In genomic region chr11:111978028-111978771, GRCh38 we compare ENCODE assay signal across 8 cellular contexts. TPM values are rescaled to one million over a fixed set of nuclear protein-coding genes. Genes with fewer than 3 reads are reported as not detected.
DNase-seq lines count a peak whose midpoint lies in the region; ATAC-seq, FAIRE-seq and TF ChIP-seq lines count a peak whose summit lies in the region.

No MANE protein-coding gene starts in this region.

- peaks cover 8% of the 10 kb centered on the region for H3K79me2 ChIP-seq in smooth muscle cell (ENCODE audit: low read depth)

- H3K36me3 ChIP-seq in Caco-2 (ENCODE audit: control insufficient read depth, insufficient read depth, low read length) (no peaks in the 10 kb centered on the region), smooth muscle cell (ENCODE audit: low read depth) (no peaks in the 10 kb centered on the region)

- peak overlapping the region; percentile 93 for H3K4me2 ChIP-seq in smooth muscle cell

- peak overlapping the region; percentile 72 for H3K4me3 Mint-ChIP-seq in Caco-2 (ENCODE audit: unreplicated experiment)

- DNase-seq in Caco-2 (peak in 1 of 2 experiments; percentile 59), NCI-H748 (lab: John Stamatoyannopoulos, UW; ENCODE audit: unreplicated experiment) (peak; percentile 58), cerebellar nuclear complex (lab: John Stamatoyannopoulos, UW) (peak; percentile 72 to 87), smooth muscle cell (lab: John Stamatoyannopoulos, UW; ENCODE audit: unreplicated experiment) (no peak), NCI-H1105 (lab: John Stamatoyannopoulos, UW) (no peak), DMS79 (lab: John Stamatoyannopoulos, UW) (no peak)

- peaks cover 13% of the 10 kb centered on the region for H3K4me1 Mint-ChIP-seq in Caco-2 (ENCODE audit: low read depth, unreplicated experiment)

- H3K9ac ChIP-seq in smooth muscle cell (ENCODE audit: low read depth): no peak overlapping the region

- H2AFZ ChIP-seq in smooth muscle cell (ENCODE audit: low read depth): no peak overlapping the region

- no peaks in the 10 kb centered on the region for H3K9me3 Mint-ChIP-seq in Caco-2 (ENCODE audit: unreplicated experiment)

- H3K27me3 ChIP-seq in Caco-2 (replicated peaks; ENCODE audit: control insufficient read depth, insufficient read depth, low read length) (no peaks in the 10 kb centered on the region; the same call in 1 of the 2 replicates), smooth muscle cell (ENCODE audit: low read depth) (no peaks in the 10 kb centered on the region)

- H4K20me1 ChIP-seq in smooth muscle cell (ENCODE audit: low read depth): no peaks in the 10 kb centered on the region

- 4% methylated on average over 8 of the region's 8 CpGs for WGBS in smooth muscle cell (ENCODE audit: low lambda C conversion rate)

- intact Hi-C loops in Caco-2 (cut with micrococcal nuclease; ENCODE audit: unreplicated experiment): no loop called here

- H3F3A ChIP-seq in smooth muscle cell (ENCODE audit: low read depth): peaks cover 20% of the 10 kb centered on the region

- no peak for ATAC-seq in GM18858 (IDR thresholded peaks at IDR 0.05; ENCODE audit: unreplicated experiment)

- H3K36me3 Mint-ChIP-seq in Caco-2 (ENCODE audit: insufficient read depth, unreplicated experiment): no peaks in the 10 kb centered on the region

- H3K27ac Mint-ChIP-seq in Caco-2 (ENCODE audit: unreplicated experiment): no peak overlapping the region

- peak overlapping the region; percentile 12 for H3K27ac ChIP-seq in smooth muscle cell (ENCODE audit: low read depth)

- CTCF ChIA-PET in Caco-2 (lab: Charles Lee): interaction anchor here (0.9 to 2.0 kb wide), 5 partner anchors 17 to 59 kb away, joined by 3 to 10 read pairs (median 4); partner anchors contain the start of gene C11orf52

- H3K4me3 ChIP-seq in Caco-2 (ENCODE audit: low read depth, low read length): no peak overlapping the region; the same call in 1 of the 2 replicates
- peak overlapping the region; percentile 55 for H3K4me3 ChIP-seq in smooth muscle cell

- no peaks in the 10 kb centered on the region for H3K27me3 Mint-ChIP-seq in Caco-2 (ENCODE audit: insufficient read depth, unreplicated experiment)

- POLR2A ChIA-PET in Caco-2 (lab: Charles Lee): no interaction called here

- H3K9me3 ChIP-seq in Caco-2 (no peaks in the 10 kb centered on the region), smooth muscle cell (replicated peaks; ENCODE audit: low read depth) (no peaks in the 10 kb centered on the region)

- TF ChIP-seq CTCF in Caco-2 (IDR thresholded peaks at IDR 0.05; ENCODE audit: insufficient read depth in 1 of 2, low read depth in 1 of 2, low read length in 1 of 2, severe bottlenecking in 1 of 2, unreplicated experiment in 1 of 2): no peak
- no peak for TF ChIP-seq CTCF in smooth muscle cell (IDR thresholded peaks at IDR 0.05; ENCODE audit: borderline replicate concordance, insufficient read depth, poor library complexity, severe bottlenecking)

- peak; percentile 21 for FAIRE-seq in islet of Langerhans (lab: Jason Lieb, UNC)

- BruUV-seq in Caco-2 (replicated peaks; lab: Mats Ljungman, UMichigan): no TSS peak

- H3K4me1 ChIP-seq in Caco-2 (peaks cover 7% of the 10 kb centered on the region), smooth muscle cell (ENCODE audit: low read depth) (peaks cover 36% of the 10 kb centered on the region)

RNA-seq across cellular contexts. Expression of gene DIXDC1, which starts 41.1 kb away (rescaled TPM):
- total RNA-seq in Caco-2 (2022): 4.9 and 6.4 TPM in 2 replicates
- total RNA-seq in smooth muscle cell: 19.7 and 24.8 TPM in 2 replicates
- polyA plus RNA-seq in smooth muscle cell: 11.9 and 12.4 TPM in 2 replicates

RNA-seq across cellular contexts. Expression of gene DLAT, which starts 47.0 kb away (rescaled TPM):
- total RNA-seq in Caco-2 (2022): 99.3 and 100.0 TPM in 2 replicates
- 23.6 and 39.5 TPM in 2 replicates for total RNA-seq in smooth muscle cell
- 19.2 and 23.8 TPM in 2 replicates for polyA plus RNA-seq in smooth muscle cell

RNA-seq across cellular contexts. Expression of gene C11orf52, which starts 59.5 kb away (rescaled TPM):
- 14.4 and 14.8 TPM in 2 replicates for total RNA-seq in Caco-2 (2022)
- total RNA-seq in smooth muscle cell: 0.90 and 3.0 TPM in 2 replicates
- polyA plus RNA-seq in smooth muscle cell: 0.64 and 1.2 TPM in 2 replicates

Comparison
In these comparisons a context has a peak if more than half of its experiments do, and no peak if none do; other contexts are left out.
1. DNase-seq: peak in NCI-H748 (single experiment) and cerebellar nuclear complex (2 of 2); none in smooth muscle cell (single experiment), NCI-H1105 (single experiment) and DMS79 (single experiment).